29 cellular contexts compared by ENCODE assay signal in the genomic region with DNA sequence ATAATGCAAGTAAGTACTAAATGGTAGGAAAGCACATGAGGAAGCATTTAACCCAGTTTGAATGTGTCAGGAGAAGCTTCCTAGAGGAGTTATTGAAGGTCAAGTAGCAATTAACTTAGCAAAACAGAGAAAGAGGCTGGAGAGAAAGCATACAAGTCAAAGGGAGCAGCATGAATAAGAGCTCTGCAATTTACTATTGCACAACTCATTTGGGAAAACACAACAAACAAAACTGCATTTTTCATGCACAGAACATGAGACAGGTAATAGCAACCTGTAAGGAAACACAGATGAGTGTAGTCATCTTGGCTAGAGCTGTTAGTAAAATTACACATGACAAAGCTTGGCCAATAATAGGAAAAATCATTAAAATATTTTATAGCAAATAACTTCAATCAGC.
DNase-seq lines count a peak whose midpoint lies in the region; ATAC-seq and TF ChIP-seq lines count a peak whose summit lies in the region.
"Had no signal": no experiment of that assay in that cellular context is flagged by ENCODE, and none has a peak within 500 bp of the region (broad histone marks: within the 10 kb centered on the region; RNA-seq: fewer than 3 reads in every experiment).

No MANE protein-coding gene starts in this region.

- no peak overlapping the region for H2AK5ac ChIP-seq in IMR-90 (ENCODE audit: low read depth, low read length)

- no peak overlapping the region for H2BK120ac ChIP-seq in IMR-90 (ENCODE audit: low read depth, low read length)

- H3K9me3 ChIP-seq in IMR-90 (ENCODE audit: control insufficient read depth, insufficient read depth, low read length) = no peaks in the 10 kb centered on the region
- H3K9me3 ChIP-seq: heart left ventricle, transverse colon had no signal

- no peak overlapping the region for H3K4me2 ChIP-seq in IMR-90 (ENCODE audit: low read depth, low read length)
- H3K4me2 ChIP-seq: KMS-11 had no signal

- no peaks in the 10 kb centered on the region for H3K79me2 ChIP-seq in ACC112 (ENCODE audit: control insufficient read depth, insufficient read depth, low read length, unreplicated experiment)

- 0 out of 2 replicates have a peak overlapping the region, but pooled peaks have one; percentile 34 for H3K27ac ChIP-seq in ACC112 (ENCODE audit: low read depth, low read length)
- no peak overlapping the region for H3K27ac ChIP-seq in IMR-90 (ENCODE audit: insufficient read depth, low read length)
- H3K27ac ChIP-seq: brain microvascular endothelial cell, heart left ventricle, KMS-11, transverse colon had no signal

- H3K4me3 Mint-ChIP-seq in stimulated activated effector memory CD8-positive, alpha-beta T cell treated with anti-CD3 and anti-CD28 coated beads, Interleukin-12 subunit alpha, Interleukin-12 subunit beta, amount 100 ng/mL, for 72 hours = no peak overlapping the region
- H3K4me3 Mint-ChIP-seq: activated naive CD4-positive, alpha-beta T cell treated with anti-CD3 and anti-CD28 coated beads, Interleukin-2, amount 10 ng/mL, durations not matched to agents 7 days and 5 days; activated T-helper 17 cell treated with anti-CD3 and anti-CD28 coated beads, Interleukin-2, amount 50 U/mL, for 72 hours; naive thymus-derived CD4-positive, alpha-beta T cell had no signal

- no peak overlapping the region for H3K23ac ChIP-seq in IMR-90 (ENCODE audit: low read depth, low read length)

- no peaks in the 10 kb centered on the region for H3K9me3 Mint-ChIP-seq in stimulated activated effector memory CD8-positive, alpha-beta T cell treated with anti-CD3 and anti-CD28 coated beads, Interleukin-12 subunit alpha, Interleukin-12 subunit beta, amount 100 ng/mL, for 72 hours
- H3K9me3 Mint-ChIP-seq: activated naive CD4-positive, alpha-beta T cell treated with anti-CD3 and anti-CD28 coated beads, Interleukin-2, amount 10 ng/mL, durations not matched to agents 7 days and 5 days; activated T-helper 17 cell treated with anti-CD3 and anti-CD28 coated beads, Interleukin-2, amount 50 U/mL, for 72 hours; naive thymus-derived CD4-positive, alpha-beta T cell had no signal

- H3K4me3 ChIP-seq in ACC112 (ENCODE audit: low read depth, low read length) (no peak overlapping the region), IMR-90 (ENCODE audit: insufficient read depth, low read depth, low read length) (no peak overlapping the region)
- H3K4me3 ChIP-seq: heart left ventricle, transverse colon had no signal

- H3K27me3 ChIP-seq in ACC112 (ENCODE audit: insufficient read depth, low read length) = no peaks in the 10 kb centered on the region
- H3K27me3 ChIP-seq in IMR-90 (ENCODE audit: control insufficient read depth, insufficient read depth, low read length) = no peaks in the 10 kb centered on the region
- H3K27me3 ChIP-seq: brain microvascular endothelial cell, heart left ventricle, transverse colon had no signal

- H2BK15ac ChIP-seq in IMR-90 (ENCODE audit: low read depth, low read length) = no peak overlapping the region

- no peaks in the 10 kb centered on the region for H3K4me1 Mint-ChIP-seq in stimulated activated effector memory CD8-positive, alpha-beta T cell treated with anti-CD3 and anti-CD28 coated beads, Interleukin-12 subunit alpha, Interleukin-12 subunit beta, amount 100 ng/mL, for 72 hours
- H3K4me1 Mint-ChIP-seq: activated naive CD4-positive, alpha-beta T cell treated with anti-CD3 and anti-CD28 coated beads, Interleukin-2, amount 10 ng/mL, durations not matched to agents 7 days and 5 days; activated T-helper 17 cell treated with anti-CD3 and anti-CD28 coated beads, Interleukin-2, amount 50 U/mL, for 72 hours; naive thymus-derived CD4-positive, alpha-beta T cell had no signal

- dilution Hi-C loops in IMR-90 (cut with HindIII; ENCODE audit: low sequenced_read_pairs, unreplicated experiment) = no loop called here

- in situ Hi-C loops in IMR-90 (cut with MboI; ENCODE audit: low sequenced_read_pairs) = no loop called here

- no peak overlapping the region for H3K14ac ChIP-seq in IMR-90 (replicated peaks; ENCODE audit: low read depth, low read length)

- no TSS peak for BruUV-seq in IMR-90 (replicated peaks; lab: Mats Ljungman, UMichigan)

- H3K9ac ChIP-seq in IMR-90 (ENCODE audit: low read depth, low read length) = no peak overlapping the region
- H3K9ac ChIP-seq: KMS-11 had no signal

- POLR2A ChIA-PET in IMR-90 (lab: Charles Lee; ENCODE audit: unreplicated experiment) = no interaction called here

- no peak overlapping the region for H4K5ac ChIP-seq in IMR-90 (ENCODE audit: low read depth, low read length)

- no peak overlapping the region for H3K18ac ChIP-seq in IMR-90 (ENCODE audit: low read depth, low read length)

- TF ChIP-seq RAD21 in IMR-90 (IDR thresholded peaks at IDR 0.05; ENCODE audit: low read length) = no peak

- no peak overlapping the region for H4K8ac ChIP-seq in IMR-90 (ENCODE audit: low read depth in 2 of 2, low read length in 2 of 2)

- H3K9me1 ChIP-seq in IMR-90 (ENCODE audit: insufficient read depth, low read length) = no peaks in the 10 kb centered on the region

- no peak overlapping the region for H2BK20ac ChIP-seq in IMR-90 (ENCODE audit: low read depth, low read length)

- TF ChIP-seq POLR2A in IMR-90 (IDR thresholded peaks at IDR 0.05; ENCODE audit: low read depth, low read length) = no peak

- TF ChIP-seq CTCF in IMR-90 (conservative IDR thresholded peaks at IDR 0.05; ENCODE audit: low read depth, low read length) = no peak

- H3K56ac ChIP-seq in IMR-90 (ENCODE audit: extremely low read depth, insufficient read depth, low read length) = no peak overlapping the region

- peaks cover 4% of the 10 kb centered on the region for H3K4me1 ChIP-seq in ACC112 (ENCODE audit: control insufficient read depth, insufficient read depth, low read length, unreplicated experiment)
- no peaks in the 10 kb centered on the region for H3K4me1 ChIP-seq in IMR-90 (ENCODE audit: control insufficient read depth, insufficient read depth, low read length)
- H3K4me1 ChIP-seq: heart left ventricle, transverse colon had no signal

- DNase-seq in IMR-90 (no peak), amniotic epithelial cell (ENCODE audit: low read depth) (peak; percentile 40), fibroblast of gingiva (ENCODE audit: low read depth) (peak; percentile 12), dedifferentiated amniotic fluid mesenchymal stem cell (ENCODE audit: extremely low spot score) (no peak)
- no peak for DNase-seq in stimulated activated CD4-positive, alpha-beta T cell treated with anti-CD3 and anti-CD28 coated beads, Interleukin-2, amount 100 ng/mL, for 24 hours
- DNase-seq in stimulated activated effector memory CD8-positive, alpha-beta T cell treated with anti-CD3 and anti-CD28 coated beads, Interleukin-12 subunit alpha, Interleukin-12 subunit beta, amount 100 ng/mL, for 72 hours (ENCODE audit: low spot score in 2 of 2) = no peak
- DNase-seq: ACHN; activated CD4-positive, alpha-beta T cell treated with anti-CD3 and anti-CD28 coated beads for 48 hours; activated naive CD4-positive, alpha-beta T cell treated with anti-CD3 and anti-CD28 coated beads, Interleukin-2, amount 10 ng/mL, durations not matched to agents 7 days and 5 days; amniotic stem cell; brain microvascular endothelial cell; DND-41; effector CD4-positive, alpha-beta T cell; erythroblast; foreskin melanocyte; heart left ventricle; MM.1S; naive thymus-derived CD4-positive, alpha-beta T cell; NCI-H1105 treated with DMSO at 0.1 percent for 48 hours; NCI-H2029; NCI-H226; stimulated activated CD4-positive, alpha-beta T cell treated with anti-CD3 and anti-CD28 coated beads, Interleukin-4, amount 100 ng/mL, for 4 hours; T1000; transverse colon had no signal

- H3K36me3 ChIP-seq in ACC112 (ENCODE audit: insufficient read depth, low read length) = no peaks in the 10 kb centered on the region
- no peaks in the 10 kb centered on the region for H3K36me3 ChIP-seq in IMR-90 (ENCODE audit: control insufficient read depth, insufficient read depth, low read length)
- H3K36me3 ChIP-seq: brain microvascular endothelial cell, heart left ventricle, transverse colon had no signal

- no peaks in the 10 kb centered on the region for H3K79me1 ChIP-seq in IMR-90 (ENCODE audit: low read depth in 1 of 2, low read length in 2 of 2)

- intact Hi-C loops in IMR-90 (cut with micrococcal nuclease) = no loop called here

- H3K27ac Mint-ChIP-seq in stimulated activated effector memory CD8-positive, alpha-beta T cell treated with anti-CD3 and anti-CD28 coated beads, Interleukin-12 subunit alpha, Interleukin-12 subunit beta, amount 100 ng/mL, for 72 hours = no peak overlapping the region
- H3K27ac Mint-ChIP-seq: activated naive CD4-positive, alpha-beta T cell treated with anti-CD3 and anti-CD28 coated beads, Interleukin-2, amount 10 ng/mL, durations not matched to agents 7 days and 5 days; activated T-helper 17 cell treated with anti-CD3 and anti-CD28 coated beads, Interleukin-2, amount 50 U/mL, for 72 hours; naive thymus-derived CD4-positive, alpha-beta T cell; progenitor cell of endocrine pancreas had no signal

- no peak overlapping the region for H2AK9ac ChIP-seq in IMR-90 (replicated peaks; ENCODE audit: low read depth, low read length, poor library complexity)

- H2AFZ ChIP-seq in ACC112 (ENCODE audit: low read length, unreplicated experiment) (no peak overlapping the region), IMR-90 (replicated peaks; ENCODE audit: low read length, poor library complexity) (no peak overlapping the region)

- no peak overlapping the region for H2BK5ac ChIP-seq in IMR-90 (ENCODE audit: low read depth, low read length, poor library complexity, severe bottlenecking)

- CTCF ChIA-PET in IMR-90 (lab: Yijun Ruan, JAX) = no interaction called here

- ATAC-seq in IMR-90 (ENCODE audit: low read depth) = no peak
- no peak for ATAC-seq in GM18868 (IDR thresholded peaks at IDR 0.05; ENCODE audit: unreplicated experiment)
- no peak for ATAC-seq in stimulated activated effector memory CD8-positive, alpha-beta T cell treated with anti-CD3 and anti-CD28 coated beads, Interleukin-12 subunit alpha, Interleukin-12 subunit beta, amount 100 ng/mL, for 72 hours
- ATAC-seq: activated T-helper 17 cell treated with anti-CD3 and anti-CD28 coated beads, Interleukin-2, amount 50 U/mL, for 72 hours; heart left ventricle; naive thymus-derived CD4-positive, alpha-beta T cell had no signal

- H3K36me3 Mint-ChIP-seq in stimulated activated effector memory CD8-positive, alpha-beta T cell treated with anti-CD3 and anti-CD28 coated beads, Interleukin-12 subunit alpha, Interleukin-12 subunit beta, amount 100 ng/mL, for 72 hours = no peaks in the 10 kb centered on the region
- H3K36me3 Mint-ChIP-seq: activated naive CD4-positive, alpha-beta T cell treated with anti-CD3 and anti-CD28 coated beads, Interleukin-2, amount 10 ng/mL, durations not matched to agents 7 days and 5 days; naive thymus-derived CD4-positive, alpha-beta T cell had no signal

- no peaks in the 10 kb centered on the region for H4K20me1 ChIP-seq in IMR-90 (ENCODE audit: insufficient read depth, low read length)

- H3K4ac ChIP-seq in IMR-90 (ENCODE audit: low read depth, low read length) = no peak overlapping the region

- no peak overlapping the region for H4K91ac ChIP-seq in IMR-90 (ENCODE audit: insufficient read depth, low read depth, low read length)

TF ChIP-seq in IMR-90, 13 proteins besides CTCF, POLR2A, EP300 and RAD21:
- TF ChIP-seq CHD1 (IDR thresholded peaks at IDR 0.05; ENCODE audit: low read depth, low read length) (no peak), CEBPB (IDR thresholded peaks at IDR 0.05; ENCODE audit: low read depth, low read length) (peak; percentile 43; the same call in 1 of the 2 replicates)
TF ChIP-seq in IMR-90: peak in this region for 1.

Comparison
In these comparisons a context has a peak if more than half of its experiments do, and no peak if none do; other contexts are left out.
1. DNase-seq: peak in amniotic epithelial cell (single experiment) and fibroblast of gingiva (single experiment); none in IMR-90 (single experiment), dedifferentiated amniotic fluid mesenchymal stem cell (single experiment), stimulated activated CD4-positive, alpha-beta T cell treated with anti-CD3 and anti-CD28 coated beads, Interleukin-2, amount 100 ng/mL, for 24 hours (0 of 2) and stimulated activated effector memory CD8-positive, alpha-beta T cell treated with anti-CD3 and anti-CD28 coated beads, Interleukin-12 subunit alpha, Interleukin-12 subunit beta, amount 100 ng/mL, for 72 hours (0 of 2).